In genomic region chr9:113309204-113309813, GRCh38 we compare ENCODE assay signal across 1 cellular context.
A peak's percentile ranks its signal among the peaks of the same experiment; 100 is the strongest.
TF ChIP-seq lines count a peak whose summit lies in the region.

No MANE protein-coding gene starts in this region.

TF ChIP-seq in HepG2, 621 proteins besides CTCF, POLR2A, EP300 and RAD21:
- TF ChIP-seq ZNF205 (CRISPR knock-in tag; IDR thresholded peaks at IDR 0.05): peak; percentile 63; the same call in 1 of the 2 replicates
- no peak for TF ChIP-seq ZNF549 (CRISPR knock-in tag; IDR thresholded peaks at IDR 0.05)
- no peak for TF ChIP-seq HNRNPUL1 (IDR thresholded peaks at IDR 0.05; ENCODE audit: low read depth, low read length)
- TF ChIP-seq ZFP90 (CRISPR knock-in tag; IDR thresholded peaks at IDR 0.05; ENCODE audit: borderline replicate concordance): no peak
- no peak for TF ChIP-seq GFI1 (CRISPR knock-in tag; IDR thresholded peaks at IDR 0.05; ENCODE audit: borderline replicate concordance)
- TF ChIP-seq HDAC6 (IDR thresholded peaks at IDR 0.05; ENCODE audit: low read depth, low read length): no peak
- peak; percentile 80 for TF ChIP-seq STAG1 (CRISPR knock-in tag; IDR thresholded peaks at IDR 0.05)
- no peak for TF ChIP-seq ZBTB37 (CRISPR knock-in tag; IDR thresholded peaks at IDR 0.05)
- no peak for TF ChIP-seq ZNF607 (CRISPR knock-in tag; IDR thresholded peaks at IDR 0.05; ENCODE audit: borderline replicate concordance)
- TF ChIP-seq KLF16 (CRISPR knock-in tag; IDR thresholded peaks at IDR 0.05): no peak
- TF ChIP-seq ZNF639 (CRISPR knock-in tag; conservative IDR thresholded peaks at IDR 0.05): no peak
- TF ChIP-seq TEAD2 (CRISPR knock-in tag; IDR thresholded peaks at IDR 0.05): no peak
- no peak for TF ChIP-seq TP53 (CRISPR knock-in tag; conservative IDR thresholded peaks at IDR 0.05)
- no peak for TF ChIP-seq ZNF430 (CRISPR knock-in tag; IDR thresholded peaks at IDR 0.05)
- no peak for TF ChIP-seq ZNF766 (CRISPR knock-in tag; IDR thresholded peaks at IDR 0.05; ENCODE audit: borderline replicate concordance)
- no peak for TF ChIP-seq PREB (CRISPR knock-in tag; IDR thresholded peaks at IDR 0.05)
- no peak for TF ChIP-seq MXD4 (CRISPR knock-in tag; IDR thresholded peaks at IDR 0.05)
- peak; percentile 67 for TF ChIP-seq SMC3 (IDR thresholded peaks at IDR 0.05; ENCODE audit: low read length)
- no peak for TF ChIP-seq TOPORS (CRISPR knock-in tag; IDR thresholded peaks at IDR 0.05)
- peak; percentile 45 to 50; a peak in 3 of 4 replicates for TF ChIP-seq MAFK (conservative IDR thresholded peaks at IDR 0.05 in 1 of 2, IDR thresholded peaks at IDR 0.05 in 1 of 2; ENCODE audit: low read length in 2 of 2)
- TF ChIP-seq ZSCAN30 (CRISPR knock-in tag; IDR thresholded peaks at IDR 0.05): no peak
- TF ChIP-seq ZIK1 (CRISPR knock-in tag; IDR thresholded peaks at IDR 0.05; ENCODE audit: borderline replicate concordance, low read depth): no peak
- TF ChIP-seq CREB1 (IDR thresholded peaks at IDR 0.05): no peak
- no peak for TF ChIP-seq CREB1 (CRISPR knock-in tag; IDR thresholded peaks at IDR 0.05)
- TF ChIP-seq HNF4A (CRISPR knock-in tag; IDR thresholded peaks at IDR 0.05): no peak
- no peak for TF ChIP-seq SETDB1 (CRISPR knock-in tag; IDR thresholded peaks at IDR 0.05; ENCODE audit: borderline replicate concordance)
- TF ChIP-seq, protein P1, sequence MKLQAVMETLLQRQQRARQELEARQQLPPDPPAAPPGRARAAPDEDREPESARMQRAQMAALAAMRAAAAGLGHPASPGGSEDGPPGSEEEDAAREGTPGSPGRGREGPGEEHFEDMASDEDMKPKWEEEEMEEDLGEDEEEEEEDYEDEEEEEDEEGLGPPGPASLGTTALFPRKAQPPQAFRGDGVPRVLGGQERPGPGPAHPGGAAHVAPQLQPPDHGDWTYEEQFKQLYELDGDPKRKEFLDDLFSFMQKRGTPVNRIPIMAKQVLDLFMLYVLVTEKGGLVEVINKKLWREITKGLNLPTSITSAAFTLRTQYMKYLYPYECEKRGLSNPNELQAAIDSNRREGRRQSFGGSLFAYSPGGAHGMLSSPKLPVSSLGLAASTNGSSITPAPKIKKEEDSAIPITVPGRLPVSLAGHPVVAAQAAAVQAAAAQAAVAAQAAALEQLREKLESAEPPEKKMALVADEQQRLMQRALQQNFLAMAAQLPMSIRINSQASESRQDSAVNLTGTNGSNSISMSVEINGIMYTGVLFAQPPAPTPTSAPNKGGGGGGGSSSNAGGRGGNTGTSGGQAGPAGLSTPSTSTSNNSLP (IDR thresholded peaks at IDR 0.05; ENCODE audit: low read depth, low read length): 0 out of 2 replicates have a peak, but pooled peaks have one; percentile 10
- TF ChIP-seq HDAC1 (CRISPR knock-in tag; IDR thresholded peaks at IDR 0.05): no peak
- TF ChIP-seq MAFF (IDR thresholded peaks at IDR 0.05; ENCODE audit: low read depth, low read length): peak; percentile 39
- TF ChIP-seq SAFB2 (CRISPR knock-in tag; IDR thresholded peaks at IDR 0.05; ENCODE audit: borderline replicate concordance, low read depth): no peak
- TF ChIP-seq ZBTB38 (CRISPR knock-in tag; IDR thresholded peaks at IDR 0.05): no peak
